In the genomic region with DNA sequence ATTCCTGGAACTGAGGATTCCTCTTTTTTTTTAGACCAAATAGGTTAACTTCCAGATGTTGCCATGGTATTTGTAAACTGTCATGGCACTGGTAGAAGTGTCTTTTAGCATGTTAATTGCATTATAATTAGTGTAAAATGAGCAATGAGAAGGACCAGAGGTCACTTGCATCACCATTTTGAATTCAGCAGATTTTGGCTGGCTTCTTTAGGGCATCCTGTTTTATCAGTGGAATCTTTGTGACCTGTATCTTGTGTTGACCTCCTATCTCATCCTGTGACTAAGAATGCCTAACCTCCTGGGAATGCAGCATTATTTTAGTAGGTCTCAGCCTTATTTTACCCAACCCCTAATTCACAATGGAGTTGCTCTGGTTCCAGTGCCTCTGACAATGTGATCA, we compare ENCODE assay signal across 19 cellular contexts.
A peak's percentile ranks its signal among the peaks of the same experiment; 100 is the strongest.
DNase-seq lines count a peak whose midpoint lies in the region; ATAC-seq, FAIRE-seq and TF ChIP-seq lines count a peak whose summit lies in the region.
"Had no signal": no experiment of that assay in that cellular context is flagged by ENCODE, and none has a peak within 500 bp of the region (broad histone marks: within the 10 kb centered on the region; RNA-seq: fewer than 3 reads in every experiment).

No MANE protein-coding gene starts in this region.

- no peak overlapping the region for H3K27ac ChIP-seq in ACC112 (ENCODE audit: low read depth, low read length)
- no peak overlapping the region for H3K27ac ChIP-seq in endodermal cell (ENCODE audit: low read depth, low read length)
- no peak overlapping the region for H3K27ac ChIP-seq in neuronal stem cell (replicated peaks; ENCODE audit: low read length)
- H3K27ac ChIP-seq: 22Rv1, BLaER1, HL-60 had no signal

- no peaks in the 10 kb centered on the region for H3K79me2 ChIP-seq in ACC112 (ENCODE audit: control insufficient read depth, insufficient read depth, low read length, unreplicated experiment)

- H3K27ac Mint-ChIP-seq in HFFc6 (peak overlapping the region; percentile 83), endodermal cell (no peak overlapping the region), chondrocyte (ENCODE audit: unreplicated experiment) (no peak overlapping the region)
- H3K27ac Mint-ChIP-seq: CD8-positive, alpha-beta memory T cell had no signal

- no peak for DNase-seq in HFFc6
- DNase-seq in endodermal cell: peak; percentile 6
- no peak for DNase-seq in neuronal stem cell (ENCODE audit: low spot score)
- DNase-seq in RCC 7860 (ENCODE audit: low spot score): no peak
- DNase-seq in chondrocyte (ENCODE audit: low spot score): no peak
- no peak for DNase-seq in NOMO-1 treated with DMSO at 0.1 percent for 48 hours (lab: John Stamatoyannopoulos, UW; ENCODE audit: unreplicated experiment)
- DNase-seq: AML-193; CD8-positive, alpha-beta memory T cell; DMS79; EL had no signal

- 0 out of 2 replicates have a peak, but pooled peaks cover 6% of the 10 kb centered on the region for H3K36me3 ChIP-seq in ACC112 (ENCODE audit: insufficient read depth, low read length)
- no peaks in the 10 kb centered on the region for H3K36me3 ChIP-seq in endodermal cell (ENCODE audit: control insufficient read depth, insufficient read depth, low read length)
- H3K36me3 ChIP-seq in neuronal stem cell (replicated peaks in 1 of 2; ENCODE audit: control insufficient read depth in 2 of 2, insufficient read depth in 2 of 2, low read length in 2 of 2): no peaks in the 10 kb centered on the region
- H3K36me3 ChIP-seq: BLaER1 had no signal

- H2AK5ac ChIP-seq in neuronal stem cell (ENCODE audit: low read depth, low read length): no peak overlapping the region

- H3K9ac ChIP-seq in endodermal cell (ENCODE audit: extremely low read depth, low read length, poor library complexity, severe bottlenecking) (no peak overlapping the region), neuronal stem cell (ENCODE audit: low read depth, low read length, poor library complexity) (no peak overlapping the region)
- H3K9ac ChIP-seq: BLaER1 had no signal

- TF ChIP-seq CTCF in HFFc6 (IDR thresholded peaks at IDR 0.05): no peak
- no peak for TF ChIP-seq CTCF in endodermal cell (conservative IDR thresholded peaks at IDR 0.05)
- no peak for TF ChIP-seq CTCF in chondrocyte (IDR thresholded peaks at IDR 0.05)

- H4K91ac ChIP-seq in neuronal stem cell (ENCODE audit: low read depth, low read length, poor library complexity): no peak overlapping the region

- H3K36me3 Mint-ChIP-seq in HFFc6 (ENCODE audit: low read depth): peaks cover 16% of the 10 kb centered on the region
- peaks cover 4% of the 10 kb centered on the region for H3K36me3 Mint-ChIP-seq in endodermal cell (ENCODE audit: low read depth)
- no peaks in the 10 kb centered on the region for H3K36me3 Mint-ChIP-seq in chondrocyte (ENCODE audit: low read depth)

- H3K79me1 ChIP-seq in neuronal stem cell (ENCODE audit: low read depth, low read length): no peaks in the 10 kb centered on the region

- peaks cover 27% of the 10 kb centered on the region for H3K4me1 Mint-ChIP-seq in HFFc6 (ENCODE audit: low read depth)
- H3K4me1 Mint-ChIP-seq in endodermal cell: peaks cover 5% of the 10 kb centered on the region
- peaks cover 7% of the 10 kb centered on the region for H3K4me1 Mint-ChIP-seq in chondrocyte (ENCODE audit: low read depth)
- H3K4me1 Mint-ChIP-seq: CD8-positive, alpha-beta memory T cell had no signal

- H3K27me3 ChIP-seq in ACC112 (ENCODE audit: insufficient read depth, low read length) (no peaks in the 10 kb centered on the region), endodermal cell (ENCODE audit: control insufficient read depth, insufficient read depth, low read length, poor library complexity, severe bottlenecking) (no peaks in the 10 kb centered on the region), neuronal stem cell (ENCODE audit: control insufficient read depth in 3 of 3, insufficient read depth in 3 of 3, low read depth in 1 of 3, low read length in 3 of 3) (no peaks in the 10 kb centered on the region)
- H3K27me3 ChIP-seq: BLaER1 had no signal

- no peak for FAIRE-seq in RCC 7860 (lab: Jason Lieb, UNC)
- FAIRE-seq: G401.6, GM12892, H54 had no signal

- no peak for ATAC-seq in GM19455 (IDR thresholded peaks at IDR 0.05; ENCODE audit: unreplicated experiment)
- ATAC-seq: HCT116 had no signal

- no peak overlapping the region for H2BK120ac ChIP-seq in neuronal stem cell (ENCODE audit: low read depth, low read length)

- H3K9me3 ChIP-seq in endodermal cell (ENCODE audit: control insufficient read depth, low read length) (peaks cover 28% of the 10 kb centered on the region), neuronal stem cell (replicated peaks in 1 of 2; ENCODE audit: control insufficient read depth in 2 of 2, insufficient read depth in 1 of 2, low read depth in 1 of 2, low read length in 2 of 2) (peaks cover 2 to 4% of the 10 kb centered on the region in 2 donors)

- H3K27me3 Mint-ChIP-seq in HFFc6 (ENCODE audit: insufficient read depth) (no peaks in the 10 kb centered on the region; the same call in 1 of the 2 replicates), endodermal cell (ENCODE audit: insufficient read depth) (peaks cover 2% of the 10 kb centered on the region), chondrocyte (ENCODE audit: low read depth) (no peaks in the 10 kb centered on the region)

- H3K9me3 Mint-ChIP-seq in HFFc6 (peaks cover 18% of the 10 kb centered on the region), endodermal cell (peaks cover 34% of the 10 kb centered on the region), chondrocyte (ENCODE audit: low read depth) (peaks cover 10% of the 10 kb centered on the region)

- H2BK15ac ChIP-seq in neuronal stem cell (ENCODE audit: low read length): no peak overlapping the region

- no peak overlapping the region for H3K4me2 ChIP-seq in neuronal stem cell (ENCODE audit: insufficient read depth, low read length, poor library complexity, severe bottlenecking)
- H3K4me2 ChIP-seq: BLaER1 had no signal

- no peak overlapping the region for H3K4me3 ChIP-seq in ACC112 (ENCODE audit: low read depth, low read length)
- no peak overlapping the region for H3K4me3 ChIP-seq in endodermal cell (ENCODE audit: low read length)
- H3K4me3 ChIP-seq in neuronal stem cell (ENCODE audit: low read length in 2 of 2): no peak overlapping the region
- H3K4me3 ChIP-seq: BLaER1 had no signal

- H2AFZ ChIP-seq in ACC112 (ENCODE audit: low read length, unreplicated experiment) (peak overlapping the region; percentile 7), neuronal stem cell (ENCODE audit: low read length) (peak overlapping the region; percentile 44)

- H3K14ac ChIP-seq in neuronal stem cell (ENCODE audit: low read length): no peak overlapping the region

- no peak overlapping the region for H3K23ac ChIP-seq in neuronal stem cell (ENCODE audit: low read depth, low read length, poor library complexity)

- H3K18ac ChIP-seq in neuronal stem cell (ENCODE audit: low read length): no peak overlapping the region

- H2BK5ac ChIP-seq in neuronal stem cell (ENCODE audit: low read length): no peak overlapping the region

- H2BK12ac ChIP-seq in neuronal stem cell (ENCODE audit: low read length): no peak overlapping the region

- H3K4me1 ChIP-seq in ACC112 (ENCODE audit: control insufficient read depth, insufficient read depth, low read length, unreplicated experiment) (peaks cover 5% of the 10 kb centered on the region), endodermal cell (ENCODE audit: control insufficient read depth, insufficient read depth, low read length) (no peaks in the 10 kb centered on the region), neuronal stem cell (ENCODE audit: control insufficient read depth in 2 of 2, insufficient read depth in 1 of 2, low read depth in 1 of 2, low read length in 2 of 2) (peaks cover 0 to 7% of the 10 kb centered on the region in 2 donors)
- H3K4me1 ChIP-seq: BLaER1 had no signal

- H3K4me3 Mint-ChIP-seq in HFFc6: no peak overlapping the region; the same call in 1 of the 2 replicates
- no peak overlapping the region for H3K4me3 Mint-ChIP-seq in endodermal cell
- no peak overlapping the region for H3K4me3 Mint-ChIP-seq in chondrocyte (ENCODE audit: unreplicated experiment)
- H3K4me3 Mint-ChIP-seq: CD8-positive, alpha-beta memory T cell had no signal

- H4K8ac ChIP-seq in neuronal stem cell (ENCODE audit: low read depth, low read length): no peak overlapping the region

- no peak overlapping the region for H3K4ac ChIP-seq in neuronal stem cell (ENCODE audit: low read length)
